Comparison of ENCODE assay signal across 8 cellular contexts in the genomic region with DNA sequence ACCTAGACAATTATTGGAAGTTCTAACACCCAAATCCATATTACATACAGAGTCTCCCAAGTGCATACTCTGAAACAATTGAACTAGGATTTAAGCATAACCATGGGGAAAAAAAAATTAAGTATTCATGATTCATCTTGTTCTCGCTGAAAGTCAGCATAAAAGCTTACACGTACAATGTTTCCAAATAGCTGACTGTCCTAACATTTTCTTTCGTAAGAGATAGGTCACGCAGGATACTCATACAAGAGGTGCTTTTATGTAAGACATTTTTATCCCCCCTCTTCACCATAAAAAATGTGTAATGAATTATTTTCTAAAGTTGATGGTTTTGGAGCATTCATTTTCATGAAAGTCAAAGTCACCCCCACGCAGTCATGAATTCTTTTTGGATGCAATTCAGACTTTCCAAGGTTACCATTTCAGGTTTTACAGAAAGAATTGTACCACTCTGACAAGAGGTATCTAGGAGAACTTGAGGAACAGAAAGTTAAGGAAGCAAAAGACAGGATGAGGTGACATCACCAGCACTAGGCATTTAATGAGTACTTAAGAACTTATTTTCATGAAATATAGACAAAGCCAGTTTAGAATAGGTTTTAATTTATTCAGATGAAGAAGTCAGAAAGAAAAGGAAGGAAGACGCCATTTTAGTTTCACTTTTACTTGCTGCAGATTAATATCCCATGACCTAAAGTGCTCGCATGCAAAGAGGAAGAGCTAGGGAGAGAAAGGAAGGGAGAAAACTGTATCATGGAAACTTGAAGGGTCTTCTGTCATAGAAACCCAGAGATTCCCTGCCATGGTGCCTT. TPM values are rescaled to one million over a fixed set of nuclear protein-coding genes. Genes with fewer than 3 reads are reported as not detected.
DNase-seq lines count a peak whose midpoint lies in the region; ATAC-seq lines count a peak whose summit lies in the region.

No MANE protein-coding gene starts in this region.

- H3K4me3 Mint-ChIP-seq in activated T-cell treated with anti-CD3 and anti-CD28 coated beads, Interleukin-2, amount 50 U/mL, for 72 hours = peak overlapping the region; percentile 61 to 87

- peak overlapping the region; percentile 91 for H3K27ac Mint-ChIP-seq in activated T-cell treated with anti-CD3 and anti-CD28 coated beads, Interleukin-2, amount 50 U/mL, for 72 hours

- no peaks in the 10 kb centered on the region for H3K27me3 Mint-ChIP-seq in activated T-cell treated with anti-CD3 and anti-CD28 coated beads, Interleukin-2, amount 50 U/mL, for 72 hours (ENCODE audit: low read depth)

- no peaks in the 10 kb centered on the region for H3K36me3 Mint-ChIP-seq in activated T-cell treated with anti-CD3 and anti-CD28 coated beads, Interleukin-2, amount 50 U/mL, for 72 hours (ENCODE audit: insufficient read depth in 2 of 2)

- H3K4me1 Mint-ChIP-seq in activated T-cell treated with anti-CD3 and anti-CD28 coated beads, Interleukin-2, amount 50 U/mL, for 72 hours (ENCODE audit: low read depth) = peaks cover 10% of the 10 kb centered on the region

- peaks cover 0 to 2% of the 10 kb centered on the region in 2 donors for H3K9me3 Mint-ChIP-seq in activated T-cell treated with anti-CD3 and anti-CD28 coated beads, Interleukin-2, amount 50 U/mL, for 72 hours

- DNase-seq in activated T-cell treated with anti-CD3 and anti-CD28 coated beads, Interleukin-2, amount 50 U/mL, for 72 hours = no peak
- DNase-seq in activated T-cell treated with anti-CD3 and anti-CD28 coated beads for 4 hours (no peak), Kasumi-1 (lab: John Stamatoyannopoulos, UW) (peak; percentile 13 to 50), brain pericyte (ENCODE audit: low read depth, low spot score) (peak; percentile 15), midbrain (lab: John Stamatoyannopoulos, UW) (peak; percentile 21), foreskin melanocyte (no peak), NCI-H524 treated with DMSO at 0.1 percent for 48 hours (lab: John Stamatoyannopoulos, UW) (no peak), hypothalamus (lab: John Stamatoyannopoulos, UW) (no peak)

- no peak for ATAC-seq in activated T-cell treated with anti-CD3 and anti-CD28 coated beads, Interleukin-2, amount 50 U/mL, for 72 hours (replicated peaks in 1 of 2)

RNA-seq across cellular contexts. Expression of a gene that starts 55.8 kb away (rescaled TPM):
- not detected for total RNA-seq in activated T-cell treated with anti-CD3 and anti-CD28 coated beads, Interleukin-2, amount 50 U/mL, for 72 hours

Comparison
In these comparisons a context has a peak if more than half of its experiments do, and no peak if none do; other contexts are left out.
1. DNase-seq: peak in Kasumi-1 (2 of 2), brain pericyte (single experiment) and midbrain (single experiment); none in activated T-cell treated with anti-CD3 and anti-CD28 coated beads, Interleukin-2, amount 50 U/mL, for 72 hours (0 of 2), activated T-cell treated with anti-CD3 and anti-CD28 coated beads for 4 hours (single experiment), foreskin melanocyte (single experiment), NCI-H524 treated with DMSO at 0.1 percent for 48 hours (single experiment) and hypothalamus (0 of 51).